ENCODE assay signal across 8 cellular contexts in genomic region chr1:25572708-25573590, GRCh38. TPM values are rescaled to one million over a fixed set of nuclear protein-coding genes. Genes with fewer than 3 reads are reported as not detected.
DNase-seq lines count a peak whose midpoint lies in the region; ATAC-seq and TF ChIP-seq lines count a peak whose summit lies in the region.

No MANE protein-coding gene starts in this region.

- H3K9me3 Mint-ChIP-seq in activated naive CD8-positive, alpha-beta T cell treated with anti-CD3 and anti-CD28 coated beads for 36 hours, result no peaks in the 10 kb centered on the region

- in situ Hi-C loops in GM13977 (cut with MboI; ENCODE audit: low pct_unique_long_range_greater_than_20kb, low sequenced_read_pairs, unreplicated experiment), result no loop called here

- WGBS in right cardiac atrium, result 37% methylated on average over 18 of the region's 18 CpGs

- no peak overlapping the region for H3K27ac ChIP-seq in right cardiac atrium (ENCODE audit: low read length)

- H3K36me3 Mint-ChIP-seq in activated naive CD8-positive, alpha-beta T cell treated with anti-CD3 and anti-CD28 coated beads for 36 hours, result peaks cover 2% of the 10 kb centered on the region

- TF ChIP-seq CTCF in AG09319 (IDR thresholded peaks at IDR 0.05; ENCODE audit: low read depth, low read length) (peak; percentile 75), GM13977 (IDR thresholded peaks at IDR 0.05; ENCODE audit: extremely low read depth, insufficient read depth, missing control alignments) (peak; percentile 50)

- H3K4me3 Mint-ChIP-seq in activated naive CD8-positive, alpha-beta T cell treated with anti-CD3 and anti-CD28 coated beads for 36 hours, result peak overlapping the region; percentile 29

- H3K9me3 ChIP-seq in right cardiac atrium (ENCODE audit: control insufficient read depth, low read length), result no peaks in the 10 kb centered on the region

- H3K27me3 Mint-ChIP-seq in activated naive CD8-positive, alpha-beta T cell treated with anti-CD3 and anti-CD28 coated beads for 36 hours, result no peaks in the 10 kb centered on the region

- intact Hi-C loops in right cardiac atrium (cut with DNase I), result no loop called here

- H3K4me3 ChIP-seq in right cardiac atrium (ENCODE audit: low read length), result no peak overlapping the region

- DNase-seq in AG09319 (ENCODE audit: extremely low read depth, low read depth), result no peak
- DNase-seq in GM13977 (ENCODE audit: low spot score), result peak; percentile 77
- peak; percentile 53 for DNase-seq in RKO (ENCODE audit: low spot score)
- peak; percentile 61 for DNase-seq in activated naive CD8-positive, alpha-beta T cell treated with anti-CD3 and anti-CD28 coated beads for 36 hours
- DNase-seq in right cardiac atrium, result peak; percentile 52 to 74 (median 74)
- peak; percentile 26 to 39 for DNase-seq in stimulated activated CD4-positive, alpha-beta T cell treated with anti-CD3 and anti-CD28 coated beads, Interleukin-15, amount 100 ng/mL, for 48 hours (ENCODE audit: low read depth in 2 of 2)
- no peak for DNase-seq in NCI-H2081 treated with DMSO at 0.1 percent for 48 hours (lab: John Stamatoyannopoulos, UW)

- no peak overlapping the region for H3K27ac Mint-ChIP-seq in activated naive CD8-positive, alpha-beta T cell treated with anti-CD3 and anti-CD28 coated beads for 36 hours

- no peak for TF ChIP-seq POLR2A in GM18505 (IDR thresholded peaks at IDR 0.05; ENCODE audit: borderline replicate concordance, extremely low read depth, insufficient read depth, insufficient read length)

- no peaks in the 10 kb centered on the region for H3K27me3 ChIP-seq in right cardiac atrium (ENCODE audit: control insufficient read depth, insufficient read depth)

- no peaks in the 10 kb centered on the region for H3K4me1 ChIP-seq in right cardiac atrium (ENCODE audit: control insufficient read depth, insufficient read depth, low read length)

- H3K4me1 Mint-ChIP-seq in activated naive CD8-positive, alpha-beta T cell treated with anti-CD3 and anti-CD28 coated beads for 36 hours, result peaks cover 36% of the 10 kb centered on the region

- peak in 1 of 2 donors; percentile 48 for ATAC-seq in right cardiac atrium
- no peak for ATAC-seq in GM18505 (IDR thresholded peaks at IDR 0.05; ENCODE audit: unreplicated experiment)

RNA-seq across cellular contexts. Expression of gene LDLRAP1, which starts 29.5 kb away (rescaled TPM):
- 10 to 100 TPM; 14.3 to 17.4 TPM for total RNA-seq in activated naive CD8-positive, alpha-beta T cell treated with anti-CD3 and anti-CD28 coated beads for 36 hours
- total RNA-seq in right cardiac atrium, result 10 to 100 TPM in 1 of 4 donors, 1 to 10 TPM in 3; 7.6 to 10.2 (median 9.2) TPM
- polyA plus RNA-seq in right cardiac atrium, result 6.0 TPM

RNA-seq across cellular contexts. Expression of gene MAN1C1, which starts 43.6 kb away (rescaled TPM):
- 1 to 10 TPM; 5.1 to 5.3 TPM for total RNA-seq in activated naive CD8-positive, alpha-beta T cell treated with anti-CD3 and anti-CD28 coated beads for 36 hours
- 10 to 100 TPM; 10.6 to 15.7 (median 12.8) TPM for total RNA-seq in right cardiac atrium
- polyA plus RNA-seq in right cardiac atrium, result 9.1 TPM

Comparison
In these comparisons a context has a peak if more than half of its experiments do, and no peak if none do; other contexts are left out.
1. DNase-seq: peak in GM13977 (single experiment), RKO (single experiment), activated naive CD8-positive, alpha-beta T cell treated with anti-CD3 and anti-CD28 coated beads for 36 hours (single experiment), right cardiac atrium (3 of 3) and stimulated activated CD4-positive, alpha-beta T cell treated with anti-CD3 and anti-CD28 coated beads, Interleukin-15, amount 100 ng/mL, for 48 hours (2 of 2); none in AG09319 (single experiment) and NCI-H2081 treated with DMSO at 0.1 percent for 48 hours (single experiment).